ENCODE assay signal across 17 cellular contexts in genomic region chr9:33459115-33459514, GRCh38. TPM values are rescaled to one million over a fixed set of nuclear protein-coding genes. Genes with fewer than 3 reads are reported as not detected.
DNase-seq lines count a peak whose midpoint lies in the region; ATAC-seq and TF ChIP-seq lines count a peak whose summit lies in the region.
"Had no signal": no experiment of that assay in that cellular context is flagged by ENCODE, and none has a peak within 500 bp of the region (broad histone marks: within the 10 kb centered on the region; RNA-seq: fewer than 3 reads in every experiment).

No MANE protein-coding gene starts in this region.

- H3K27me3 Mint-ChIP-seq in CD8-positive, alpha-beta memory T cell = no peaks in the 10 kb centered on the region
- no peaks in the 10 kb centered on the region for H3K27me3 Mint-ChIP-seq in activated CD4-positive, alpha-beta memory T cell treated with anti-CD3 and anti-CD28 coated beads, Interleukin-2, amount 10 ng/mL, durations not matched to agents 7 days and 5 days

- peaks cover 44% of the 10 kb centered on the region for H3K4me1 ChIP-seq in CD8-positive, alpha-beta memory T cell (ENCODE audit: insufficient read depth, low read length)
- H3K4me1 ChIP-seq in HCT116 (ENCODE audit: control insufficient read depth in 1 of 2, insufficient read depth in 2 of 2, low read length in 2 of 2) (peaks cover 34 to 61% of the 10 kb centered on the region in 2 experiments), esophagus squamous epithelium (peaks cover 20 to 77% (median 41%) of the 10 kb centered on the region in 3 donors)

- peak; percentile 13; the same call in 1 of the 2 replicates for ATAC-seq in HCT116

- TF ChIP-seq CTCF in HCT116 (IDR thresholded peaks at IDR 0.05 in 2 of 3, conservative IDR thresholded peaks at IDR 0.05 in 1 of 3; ENCODE audit: borderline replicate concordance in 1 of 3, insufficient read depth in 1 of 3, low read depth in 2 of 3, low read length in 2 of 3) (no peak), esophagus squamous epithelium (IDR thresholded peaks at IDR 0.05) (no peak), foreskin fibroblast (IDR thresholded peaks at IDR 0.05; ENCODE audit: low read depth, low read length) (no peak)

- RAD21 ChIA-PET in HCT116 (lab: Charles Lee; ENCODE audit: low non-redundant PET in 1 of 2, low total read pairs in 2 of 2, uncharacterized antibody in 2 of 2, unreplicated experiment in 2 of 2) = no interaction called here

- WGBS in esophagus squamous epithelium, 2 donors = 26 to 55% methylated on average over 3 of the region's 3 CpGs

- H3K36me3 ChIP-seq in CD8-positive, alpha-beta memory T cell (ENCODE audit: insufficient read depth, low read length) = peaks cover 21% of the 10 kb centered on the region
- H3K36me3 ChIP-seq in HCT116 (ENCODE audit: control insufficient read depth in 1 of 2, insufficient read depth in 2 of 2, low read length in 2 of 2) = peaks cover 9 to 27% of the 10 kb centered on the region in 2 experiments; a peak in 2 of 4 replicates
- H3K36me3 ChIP-seq in esophagus squamous epithelium = peaks cover 12 to 27% (median 21%) of the 10 kb centered on the region in 3 donors

- peak overlapping the region; percentile 70 for H3K4me2 ChIP-seq in HCT116 (ENCODE audit: low read length)

- no peaks in the 10 kb centered on the region for H4K20me1 ChIP-seq in HCT116 (ENCODE audit: insufficient read depth)

- TF ChIP-seq POLR2A in HCT116 (IDR thresholded peaks at IDR 0.05; ENCODE audit: borderline replicate concordance, extremely low read depth, insufficient read depth, insufficient read length) (no peak), esophagus squamous epithelium (IDR thresholded peaks at IDR 0.05) (no peak)

- peak overlapping the region; percentile 49 for H3K27ac ChIP-seq in CD8-positive, alpha-beta memory T cell (ENCODE audit: low read depth, low read length)
- peak overlapping the region; percentile 86 for H3K27ac ChIP-seq in HCT116 (ENCODE audit: low read depth, low read length)
- peak overlapping the region; percentile 27 to 77 (median 74) for H3K27ac ChIP-seq in esophagus squamous epithelium
- H3K27ac ChIP-seq: right lobe of liver, tibial nerve had no signal

- DNase-seq in CD8-positive, alpha-beta memory T cell = no peak
- DNase-seq in HCT116 (ENCODE audit: low read depth, low spot score) = no peak
- DNase-seq in activated CD4-positive, alpha-beta memory T cell treated with anti-CD3 and anti-CD28 coated beads, Interleukin-2, amount 10 ng/mL, durations not matched to agents 7 days and 5 days = no peak
- DNase-seq in esophagus squamous epithelium (lab: John Stamatoyannopoulos, UW) = no peak
- DNase-seq in anterior cingulate cortex (lab: John Stamatoyannopoulos, UW) = no peak
- no peak for DNase-seq in A172 (ENCODE audit: low spot score)
- no peak for DNase-seq in AG08396 (ENCODE audit: low spot score)
- DNase-seq in foreskin fibroblast = no peak
- DNase-seq: H9, hypothalamus, left cardiac atrium, mucosa of descending colon, NCI-H526 treated with DMSO at 0.1 percent for 48 hours, occipital lobe, right lobe of liver had no signal

- CTCF ChIA-PET in CD8-positive, alpha-beta memory T cell (lab: Charles Lee) = interaction anchor here (1.0 to 14.2 kb wide), 7 partner anchors 10 to 84 kb away, joined by 3 to 202 read pairs (median 8); partner anchors contain the start of gene AQP3
- CTCF ChIA-PET in HCT116 (lab: Charles Lee) = interaction anchor here (0.6 to 2.6 kb wide), 4 partner anchors 8 to 43 kb away, joined by 3 to 10 read pairs (median 3); partner anchors contain the start of gene AQP3
- CTCF ChIA-PET in activated CD4-positive, alpha-beta memory T cell treated with anti-CD3 and anti-CD28 coated beads, Interleukin-2, amount 10 ng/mL, durations not matched to agents 7 days and 5 days (lab: Charles Lee) = interaction anchor here (0.9 to 5.1 kb wide), 5 partner anchors 11 to 84 kb away, joined by 3 to 35 read pairs (median 5); partner anchors contain the start of gene AQP3

- H3K9me3 ChIP-seq in CD8-positive, alpha-beta memory T cell (ENCODE audit: low read length) = no peaks in the 10 kb centered on the region
- H3K9me3 ChIP-seq in HCT116 (ENCODE audit: control insufficient read depth in 1 of 2, insufficient read depth in 1 of 2, low read depth in 1 of 2, low read length in 2 of 2) (no peaks in the 10 kb centered on the region), esophagus squamous epithelium (no peaks in the 10 kb centered on the region)
- H3K9me3 ChIP-seq: mucosa of descending colon, right lobe of liver, tibial nerve had no signal

- no peaks in the 10 kb centered on the region for H3K9me2 ChIP-seq in HCT116 (ENCODE audit: insufficient read depth)

- no peak overlapping the region for H2AFZ ChIP-seq in HCT116 (ENCODE audit: low read depth, low read length, poor library complexity, severe bottlenecking)

- H3K27me3 ChIP-seq in CD8-positive, alpha-beta memory T cell (ENCODE audit: insufficient read depth, low read length, poor library complexity, severe bottlenecking) = no peaks in the 10 kb centered on the region
- H3K27me3 ChIP-seq in HCT116 (ENCODE audit: insufficient read depth, low read length) (no peaks in the 10 kb centered on the region), esophagus squamous epithelium (no peaks in the 10 kb centered on the region)
- H3K27me3 ChIP-seq: right lobe of liver, tibial nerve had no signal

- no peak overlapping the region for H3K4me3 ChIP-seq in CD8-positive, alpha-beta memory T cell (ENCODE audit: low read length)
- H3K4me3 ChIP-seq in HCT116 (replicated peaks in 1 of 2; ENCODE audit: low read depth in 1 of 2, low read length in 2 of 2) (no peak overlapping the region), esophagus squamous epithelium (no peak overlapping the region), foreskin fibroblast (ENCODE audit: low read depth in 1 of 2, low read length in 2 of 2) (no peak overlapping the region)
- H3K4me3 ChIP-seq: mucosa of descending colon, right lobe of liver, tibial nerve had no signal

- BruUV-seq in HCT116 (replicated peaks; lab: Mats Ljungman, UMichigan) = no TSS peak

- H3K27ac Mint-ChIP-seq in CD8-positive, alpha-beta memory T cell = peak overlapping the region; percentile 83 to 98 (median 95)
- H3K27ac Mint-ChIP-seq in activated CD4-positive, alpha-beta memory T cell treated with anti-CD3 and anti-CD28 coated beads, Interleukin-2, amount 10 ng/mL, durations not matched to agents 7 days and 5 days = peak overlapping the region; percentile 81
- H3K27ac Mint-ChIP-seq: brain had no signal

- no peak for TF ChIP-seq RAD21 in HCT116 (IDR thresholded peaks at IDR 0.05; ENCODE audit: low read depth)

- no peaks in the 10 kb centered on the region for H3K9me3 Mint-ChIP-seq in CD8-positive, alpha-beta memory T cell
- H3K9me3 Mint-ChIP-seq in activated CD4-positive, alpha-beta memory T cell treated with anti-CD3 and anti-CD28 coated beads, Interleukin-2, amount 10 ng/mL, durations not matched to agents 7 days and 5 days = no peaks in the 10 kb centered on the region
- H3K9me3 Mint-ChIP-seq: brain, H9 had no signal

- peaks cover 36 to 43% (median 37%) of the 10 kb centered on the region in 3 donors for H3K4me1 Mint-ChIP-seq in CD8-positive, alpha-beta memory T cell
- peaks cover 48% of the 10 kb centered on the region for H3K4me1 Mint-ChIP-seq in activated CD4-positive, alpha-beta memory T cell treated with anti-CD3 and anti-CD28 coated beads, Interleukin-2, amount 10 ng/mL, durations not matched to agents 7 days and 5 days
- H3K4me1 Mint-ChIP-seq: brain had no signal

- peak overlapping the region in 2 of 7 donors; percentile 36 to 74 for H3K4me3 Mint-ChIP-seq in CD8-positive, alpha-beta memory T cell
- H3K4me3 Mint-ChIP-seq in activated CD4-positive, alpha-beta memory T cell treated with anti-CD3 and anti-CD28 coated beads, Interleukin-2, amount 10 ng/mL, durations not matched to agents 7 days and 5 days = no peak overlapping the region
- H3K4me3 Mint-ChIP-seq: brain, H9 had no signal

- H3K9ac ChIP-seq in HCT116 (ENCODE audit: low read length) = peak overlapping the region; percentile 32

- H3K36me3 Mint-ChIP-seq in CD8-positive, alpha-beta memory T cell = peaks cover 0 to 30% (median 0%) of the 10 kb centered on the region in 3 donors
- peaks cover 15% of the 10 kb centered on the region for H3K36me3 Mint-ChIP-seq in activated CD4-positive, alpha-beta memory T cell treated with anti-CD3 and anti-CD28 coated beads, Interleukin-2, amount 10 ng/mL, durations not matched to agents 7 days and 5 days (ENCODE audit: low read depth)

- POLR2A ChIA-PET in CD8-positive, alpha-beta memory T cell (lab: Charles Lee) = interaction anchor here (0.5 to 1.8 kb wide), 3 partner anchors 12 to 172 kb away, joined by 3 to 7 read pairs (median 3); partner anchors contain the start of genes AQP3 and NOL6
- POLR2A ChIA-PET in HCT116 (lab: Charles Lee) = interaction anchor here (1.1 to 4.4 kb wide), 2 partner anchors 15 to 169 kb away, joined by 3 to 27 read pairs; partner anchors contain the start of genes NFX1 and NOL6
- POLR2A ChIA-PET in activated CD4-positive, alpha-beta memory T cell treated with anti-CD3 and anti-CD28 coated beads, Interleukin-2, amount 10 ng/mL, durations not matched to agents 7 days and 5 days (lab: Charles Lee) = interaction anchor here (0.6 to 6.9 kb wide), 4 partner anchors 11 to 55 kb away, joined by 4 to 40 read pairs (median 9); partner anchors contain the start of genes AQP3 and NOL6

- no peaks in the 10 kb centered on the region for H3K79me2 ChIP-seq in HCT116 (ENCODE audit: insufficient read depth, low read length)

- intact Hi-C loops in HCT116 (cut with micrococcal nuclease) = no loop called here
- intact Hi-C loops in esophagus squamous epithelium (cut with DNase I) = no loop called here

RNA-seq across cellular contexts. Expression of gene AQP3, which starts 11.7 kb away (rescaled TPM):
- total RNA-seq in CD8-positive, alpha-beta memory T cell = 1 to 10 TPM; 8.7 to 9.3 TPM
- 183 TPM for polyA plus RNA-seq in CD8-positive, alpha-beta memory T cell
- total RNA-seq in HCT116 (2021; ENCODE audit: unreplicated experiment) (5.5 TPM), esophagus squamous epithelium (1,000 to 10,000 TPM; 1,484 to 2,988 (median 2,291) TPM)
- 2.1 and 3.1 TPM in 2 replicates for polyA plus RNA-seq in HCT116 (2012)
- 100 to 1,000 TPM; 162 to 167 TPM for total RNA-seq in activated CD4-positive, alpha-beta memory T cell treated with anti-CD3 and anti-CD28 coated beads, Interleukin-2, amount 10 ng/mL, durations not matched to agents 7 days and 5 days
- 0.79 and 2.2 TPM in 2 replicates for total RNA-seq in A172 (2014; rRNA removed; shearing (Covaris generic))
- total RNA-seq: occipital lobe had no signal

RNA-seq across cellular contexts. Expression of gene NOL6, which starts 14.6 kb away (rescaled TPM):
- 10 to 100 TPM; 90.8 to 93.0 TPM for total RNA-seq in CD8-positive, alpha-beta memory T cell
- 19.8 TPM for polyA plus RNA-seq in CD8-positive, alpha-beta memory T cell
- total RNA-seq in HCT116 (2021; ENCODE audit: unreplicated experiment) = 36.4 TPM
- 19.3 and 19.6 TPM in 2 replicates for polyA plus RNA-seq in HCT116 (2012)
- total RNA-seq in activated CD4-positive, alpha-beta memory T cell treated with anti-CD3 and anti-CD28 coated beads, Interleukin-2, amount 10 ng/mL, durations not matched to agents 7 days and 5 days = 10 to 100 TPM; 21.6 to 22.4 TPM
- 10 to 100 TPM; 23.6 to 43.7 (median 38.3) TPM for total RNA-seq in esophagus squamous epithelium
- total RNA-seq in A172 (2014; rRNA removed; shearing (Covaris generic)) = 27.0 and 28.1 TPM in 2 replicates

RNA-seq across cellular contexts. Expression of gene AQP7, which starts 56.7 kb away (rescaled TPM):
- not detected for total RNA-seq in CD8-positive, alpha-beta memory T cell
- polyA plus RNA-seq in CD8-positive, alpha-beta memory T cell = not detected
- total RNA-seq in HCT116 (2021; ENCODE audit: unreplicated experiment) (0.96 TPM), esophagus squamous epithelium (under 1 TPM in 2 of 4 donors, not detected in 2; 0.15 to 0.57 TPM)
- 0.20 and 0.21 TPM in 2 replicates for polyA plus RNA-seq in HCT116 (2012)
- total RNA-seq in activated CD4-positive, alpha-beta memory T cell treated with anti-CD3 and anti-CD28 coated beads, Interleukin-2, amount 10 ng/mL, durations not matched to agents 7 days and 5 days = under 1 TPM; 0.40 to 0.55 TPM
- 0.12 TPM in 1 of 2 replicates, not detected in the other for total RNA-seq in A172 (2014; rRNA removed; shearing (Covaris generic))
- total RNA-seq: H9, occipital lobe had no signal

Comparison
In these comparisons a context has a peak if more than half of its experiments do, and no peak if none do; other contexts are left out.
1. RNA of gene AQP3, which starts 11.7 kb away (total RNA-seq): 1,484 to 2,988 TPM in esophagus squamous epithelium and 162 to 167 TPM in activated CD4-positive, alpha-beta memory T cell treated with anti-CD3 and anti-CD28 coated beads, Interleukin-2, amount 10 ng/mL, durations not matched to agents 7 days and 5 days; 8.7 to 9.3 TPM in CD8-positive, alpha-beta memory T cell, 5.5 TPM in HCT116 (single experiment) and 0.79 to 2.2 TPM in A172; every median in the first group is over 10 times any median in the second.
2. Peak in every context shown above with its lines, with median percentiles within 50 percentile points of each other: H3K27ac ChIP-seq.